Comparison of ENCODE assay signal across 9 cellular contexts in genomic region chr14:33475623-33476022, GRCh38.
DNase-seq lines count a peak whose midpoint lies in the region; ATAC-seq and TF ChIP-seq lines count a peak whose summit lies in the region.
"Had no signal": no experiment of that assay in that cellular context is flagged by ENCODE, and none has a peak within 500 bp of the region (broad histone marks: within the 10 kb centered on the region; RNA-seq: fewer than 3 reads in every experiment).

No MANE protein-coding gene starts in this region.

- no peaks in the 10 kb centered on the region for H3K4me1 Mint-ChIP-seq in activated naive CD8-positive, alpha-beta T cell treated with anti-CD3 and anti-CD28 coated beads, Interleukin-2, amount 50 U/mL, for 24 hours
- H3K4me1 Mint-ChIP-seq: central memory CD8-positive, alpha-beta T cell had no signal

- H3K27me3 ChIP-seq in upper lobe of right lung = no peaks in the 10 kb centered on the region

- no peaks in the 10 kb centered on the region for H3K9me3 ChIP-seq in upper lobe of right lung

- no peaks in the 10 kb centered on the region for H3K36me3 Mint-ChIP-seq in activated naive CD8-positive, alpha-beta T cell treated with anti-CD3 and anti-CD28 coated beads, Interleukin-2, amount 50 U/mL, for 24 hours (ENCODE audit: low read depth)

- no peaks in the 10 kb centered on the region for H3K4me1 ChIP-seq in upper lobe of right lung

- ATAC-seq in GM18861 (IDR thresholded peaks at IDR 0.05; ENCODE audit: unreplicated experiment) (peak; percentile 54), upper lobe of right lung (peak; percentile 36), HG02759 (IDR thresholded peaks at IDR 0.05; ENCODE audit: unreplicated experiment) (no peak), HG03196 (IDR thresholded peaks at IDR 0.05; ENCODE audit: unreplicated experiment) (no peak)
- no peak for ATAC-seq in activated naive CD8-positive, alpha-beta T cell treated with anti-CD3 and anti-CD28 coated beads, Interleukin-2, amount 50 U/mL, for 24 hours

- no peak overlapping the region for H3K27ac Mint-ChIP-seq in activated naive CD8-positive, alpha-beta T cell treated with anti-CD3 and anti-CD28 coated beads, Interleukin-2, amount 50 U/mL, for 24 hours

- no peak for DNase-seq in AG09309 (ENCODE audit: low read depth)
- DNase-seq in NCI-H2196 treated with DMSO at 0.1 percent for 48 hours (lab: John Stamatoyannopoulos, UW; ENCODE audit: unreplicated experiment) = peak; percentile 25
- peak; percentile 7 for DNase-seq in activated naive CD8-positive, alpha-beta T cell treated with anti-CD3 and anti-CD28 coated beads, Interleukin-2, amount 50 U/mL, for 24 hours
- peak; percentile 83 for DNase-seq in islet precursor cell
- no peak for DNase-seq in upper lobe of right lung

- H3K4me3 Mint-ChIP-seq in activated naive CD8-positive, alpha-beta T cell treated with anti-CD3 and anti-CD28 coated beads, Interleukin-2, amount 50 U/mL, for 24 hours = no peak overlapping the region
- H3K4me3 Mint-ChIP-seq: central memory CD8-positive, alpha-beta T cell had no signal

- no peaks in the 10 kb centered on the region for H3K9me3 Mint-ChIP-seq in activated naive CD8-positive, alpha-beta T cell treated with anti-CD3 and anti-CD28 coated beads, Interleukin-2, amount 50 U/mL, for 24 hours

- no peaks in the 10 kb centered on the region for H3K27me3 Mint-ChIP-seq in activated naive CD8-positive, alpha-beta T cell treated with anti-CD3 and anti-CD28 coated beads, Interleukin-2, amount 50 U/mL, for 24 hours
- H3K27me3 Mint-ChIP-seq: central memory CD8-positive, alpha-beta T cell had no signal

- peak; percentile 29 for TF ChIP-seq CTCF in AG09309 (IDR thresholded peaks at IDR 0.05; ENCODE audit: control insufficient read depth, insufficient read depth, low read depth, low read length, missing control alignments)
- TF ChIP-seq CTCF in upper lobe of right lung (IDR thresholded peaks at IDR 0.05) = peak; percentile 25

- H3K36me3 ChIP-seq in upper lobe of right lung = no peaks in the 10 kb centered on the region

- no peak overlapping the region for H3K4me3 ChIP-seq in AG09309 (ENCODE audit: control insufficient read depth, low read depth, low read length)
- no peak overlapping the region for H3K4me3 ChIP-seq in upper lobe of right lung

- intact Hi-C loops in upper lobe of right lung (cut with DNase I) = no loop called here

- no peak overlapping the region for H3K27ac ChIP-seq in upper lobe of right lung

Comparison
In these comparisons a context has a peak if more than half of its experiments do, and no peak if none do; other contexts are left out.
1. DNase-seq: peak in NCI-H2196 treated with DMSO at 0.1 percent for 48 hours (single experiment), activated naive CD8-positive, alpha-beta T cell treated with anti-CD3 and anti-CD28 coated beads, Interleukin-2, amount 50 U/mL, for 24 hours (single experiment) and islet precursor cell (single experiment); none in AG09309 (single experiment) and upper lobe of right lung (single experiment).
2. ATAC-seq: peak in GM18861 (single experiment) and upper lobe of right lung (single experiment); none in activated naive CD8-positive, alpha-beta T cell treated with anti-CD3 and anti-CD28 coated beads, Interleukin-2, amount 50 U/mL, for 24 hours (single experiment), HG02759 (single experiment) and HG03196 (single experiment).